Comparison of ENCODE assay signal across 9 cellular contexts in genomic region chr17:82283208-82283749, GRCh38. TPM values are rescaled to one million over a fixed set of nuclear protein-coding genes. Genes with fewer than 3 reads are reported as not detected.
A peak's percentile ranks its signal among the peaks of the same experiment; 100 is the strongest.
DNase-seq lines count a peak whose midpoint lies in the region; ATAC-seq and TF ChIP-seq lines count a peak whose summit lies in the region.
"Had no signal": no experiment of that assay in that cellular context is flagged by ENCODE, and none has a peak within 500 bp of the region (broad histone marks: within the 10 kb centered on the region; RNA-seq: fewer than 3 reads in every experiment).

No MANE protein-coding gene starts in this region.

- no peaks in the 10 kb centered on the region for H3K27me3 ChIP-seq in AG04450 (ENCODE audit: control insufficient read depth, insufficient read depth, low read length)
- H3K27me3 ChIP-seq in HCT116 (ENCODE audit: insufficient read depth, low read length), result no peaks in the 10 kb centered on the region
- no peaks in the 10 kb centered on the region for H3K27me3 ChIP-seq in transverse colon

- TF ChIP-seq POLR2A in HCT116 (IDR thresholded peaks at IDR 0.05; ENCODE audit: borderline replicate concordance, extremely low read depth, insufficient read depth, insufficient read length) (no peak), transverse colon (IDR thresholded peaks at IDR 0.05) (no peak)

- POLR2A ChIA-PET in AG04450 (lab: Yijun Ruan, JAX) (interaction anchor here (0.8 to 2.6 kb wide), 6 partner anchors 9 to 51 kb away, joined by 3 to 12 read pairs (median 5); partner anchors contain the start of gene CSNK1D), HCT116 (lab: Charles Lee) (interaction anchor here (0.8 to 4.8 kb wide), 7 partner anchors 9 to 77 kb away, joined by 3 to 35 read pairs (median 4); partner anchors contain the start of gene CSNK1D)

- TF ChIP-seq RAD21 in HCT116 (IDR thresholded peaks at IDR 0.05; ENCODE audit: low read depth), result no peak

- H3K9me3 ChIP-seq in AG04450 (ENCODE audit: control insufficient read depth, insufficient read depth, low read length), result peaks cover 3% of the 10 kb centered on the region; the same call in 1 of the 2 replicates
- H3K9me3 ChIP-seq in HCT116 (ENCODE audit: control insufficient read depth in 1 of 2, insufficient read depth in 1 of 2, low read depth in 1 of 2, low read length in 2 of 2), result no peaks in the 10 kb centered on the region
- H3K9me3 ChIP-seq in transverse colon, result no peaks in the 10 kb centered on the region

- H3K4me3 Mint-ChIP-seq in progenitor cell of endocrine pancreas (ENCODE audit: low read depth), result no peak overlapping the region

- ATAC-seq in HCT116, result peak; percentile 10; the same call in 1 of the 2 replicates
- no peak for ATAC-seq in GM18511 (IDR thresholded peaks at IDR 0.05; ENCODE audit: unreplicated experiment)

- H3K4me2 ChIP-seq in HCT116 (ENCODE audit: low read length), result peak overlapping the region; percentile 69

- H3K9ac ChIP-seq in HCT116 (ENCODE audit: low read length), result peak overlapping the region; percentile 45

- H3K4me1 ChIP-seq in HCT116 (ENCODE audit: control insufficient read depth in 1 of 2, insufficient read depth in 2 of 2, low read length in 2 of 2) (peaks cover 47 to 53% of the 10 kb centered on the region in 2 experiments), transverse colon (peaks cover 0 to 36% (median 24%) of the 10 kb centered on the region in 4 donors)

- TF ChIP-seq CTCF in AG04450 (IDR thresholded peaks at IDR 0.05; ENCODE audit: low read depth, low read length), result no peak
- no peak for TF ChIP-seq CTCF in HCT116 (IDR thresholded peaks at IDR 0.05 in 2 of 3, conservative IDR thresholded peaks at IDR 0.05 in 1 of 3; ENCODE audit: borderline replicate concordance in 1 of 3, insufficient read depth in 1 of 3, low read depth in 2 of 3, low read length in 2 of 3)
- no peak for TF ChIP-seq CTCF in fibroblast of villous mesenchyme (IDR thresholded peaks at IDR 0.05; ENCODE audit: insufficient read depth, low read depth, low read length)
- TF ChIP-seq CTCF in transverse colon (IDR thresholded peaks at IDR 0.05), result no peak
- TF ChIP-seq CTCF in progenitor cell of endocrine pancreas (IDR thresholded peaks at IDR 0.05; ENCODE audit: unreplicated experiment), result no peak

- no TSS peak for BruUV-seq in HCT116 (replicated peaks; lab: Mats Ljungman, UMichigan)

- DNase-seq in AG04450 (ENCODE audit: low read depth, low spot score) (peak; percentile 81), HCT116 (ENCODE audit: low read depth, low spot score) (no peak), T1000 (lab: John Stamatoyannopoulos, UW) (peak; percentile 91), fibroblast of villous mesenchyme (ENCODE audit: low read depth) (peak; percentile 85), transverse colon (no peak), anterior cingulate cortex (lab: John Stamatoyannopoulos, UW) (no peak), progenitor cell of endocrine pancreas (ENCODE audit: low spot score, unreplicated experiment) (no peak)

- no peaks in the 10 kb centered on the region for H3K9me3 Mint-ChIP-seq in progenitor cell of endocrine pancreas (ENCODE audit: low read depth)

- TF ChIP-seq EP300 in transverse colon (IDR thresholded peaks at IDR 0.05; ENCODE audit: low read depth), result no peak

- no peaks in the 10 kb centered on the region for H3K36me3 Mint-ChIP-seq in progenitor cell of endocrine pancreas (ENCODE audit: insufficient read depth)

- H3K27me3 Mint-ChIP-seq in progenitor cell of endocrine pancreas, result peaks cover 15% of the 10 kb centered on the region

- no peaks in the 10 kb centered on the region for H4K20me1 ChIP-seq in HCT116 (ENCODE audit: insufficient read depth)

- H3K9me2 ChIP-seq in HCT116 (ENCODE audit: insufficient read depth), result no peaks in the 10 kb centered on the region

- no peak overlapping the region for H2AFZ ChIP-seq in HCT116 (ENCODE audit: low read depth, low read length, poor library complexity, severe bottlenecking)

- RAD21 ChIA-PET in HCT116 (lab: Charles Lee; ENCODE audit: low non-redundant PET in 1 of 2, low total read pairs in 2 of 2, uncharacterized antibody in 2 of 2, unreplicated experiment in 2 of 2), result interaction anchor here in 1 of 2 experiments (0.6 kb wide), 1 partner anchor 10 kb away, joined by 7 read pairs; the partner anchor contains the start of gene CSNK1D

- H3K27ac ChIP-seq in AG04450 (ENCODE audit: low read depth, low read length) (peak overlapping the region; percentile 47), HCT116 (ENCODE audit: low read depth, low read length) (peak overlapping the region; percentile 59; the same call in 1 of the 2 replicates), transverse colon (peak overlapping the region in 1 of 4 donors; percentile 1)

- H3K27ac Mint-ChIP-seq in progenitor cell of endocrine pancreas, result no peak overlapping the region

- no peaks in the 10 kb centered on the region for H3K36me3 ChIP-seq in HCT116 (ENCODE audit: control insufficient read depth in 1 of 2, insufficient read depth in 2 of 2, low read length in 2 of 2)
- no peaks in the 10 kb centered on the region for H3K36me3 ChIP-seq in transverse colon

- no peak overlapping the region for H3K4me3 ChIP-seq in AG04450 (ENCODE audit: low read depth, low read length)
- H3K4me3 ChIP-seq in HCT116 (replicated peaks in 1 of 2; ENCODE audit: low read depth in 1 of 2, low read length in 2 of 2), result no peak overlapping the region; a peak in 1 of 4 replicates
- H3K4me3 ChIP-seq in fibroblast of villous mesenchyme (ENCODE audit: low read depth, low read length), result no peak overlapping the region
- H3K4me3 ChIP-seq in transverse colon, result no peak overlapping the region

- intact Hi-C loops in HCT116 (cut with micrococcal nuclease), result no loop called here
- intact Hi-C loops in transverse colon (cut with DNase I; ENCODE audit: low total_unique reads), result no loop called here

- in situ Hi-C loops in transverse colon (cut with MboI; ENCODE audit: low pct_ligation_motif_present in 1 of 4, low pct_unique_long_range_greater_than_20kb in 1 of 4, low sequenced_read_pairs in 3 of 4), result no loop called here

- peaks cover 9% of the 10 kb centered on the region for H3K4me1 Mint-ChIP-seq in progenitor cell of endocrine pancreas (ENCODE audit: low read depth)

- CTCF ChIA-PET in AG04450 (lab: Charles Lee) (interaction anchor here (1.5 kb wide), 1 partner anchor 17 kb away, joined by 4 read pairs; no protein-coding TSS in a partner anchor), HCT116 (lab: Charles Lee) (interaction anchor here (1.3 kb wide), 1 partner anchor 15 kb away, joined by 3 read pairs; no protein-coding TSS in a partner anchor)

- no peaks in the 10 kb centered on the region for H3K79me2 ChIP-seq in HCT116 (ENCODE audit: insufficient read depth, low read length)

- WGBS in transverse colon (ENCODE audit: low coverage in 1 of 2), 2 donors, result 38% methylated on average over 11 of the region's 13 CpGs; no CpG with 5 or more reads in 1 of the 2 donors

TF ChIP-seq in HCT116, 20 proteins besides CTCF, POLR2A, EP300 and RAD21:
- TF ChIP-seq TCF7L2 (IDR thresholded peaks at IDR 0.05; ENCODE audit: borderline replicate concordance, extremely low read depth, insufficient read depth, insufficient read length), result no peak
- no peak for TF ChIP-seq POLR2AphosphoS5 (IDR thresholded peaks at IDR 0.05; ENCODE audit: low read depth, low read length)
- no peak for TF ChIP-seq MAX (IDR thresholded peaks at IDR 0.05)
- no peak for TF ChIP-seq EZH2phosphoT487 (IDR thresholded peaks at IDR 0.05; ENCODE audit: borderline replicate concordance)
- TF ChIP-seq ATF3 (IDR thresholded peaks at IDR 0.05), result no peak
- no peak for TF ChIP-seq CBX3 (IDR thresholded peaks at IDR 0.05; ENCODE audit: low read depth)
- TF ChIP-seq ZNF274 (IDR thresholded peaks at IDR 0.05; ENCODE audit: low read depth, low read length), result no peak
- TF ChIP-seq CEBPB (IDR thresholded peaks at IDR 0.05; ENCODE audit: low read depth), result no peak
- TF ChIP-seq YY1 (IDR thresholded peaks at IDR 0.05; ENCODE audit: extremely low read depth, insufficient replicate concordance, low read depth, low read length), result no peak
- no peak for TF ChIP-seq ELF1 (IDR thresholded peaks at IDR 0.05; ENCODE audit: borderline replicate concordance, low read depth)
- no peak for TF ChIP-seq SRF (IDR thresholded peaks at IDR 0.05; ENCODE audit: low read depth)
- TF ChIP-seq SP1 (IDR thresholded peaks at IDR 0.05; ENCODE audit: low read depth), result no peak
- no peak for TF ChIP-seq JUND (IDR thresholded peaks at IDR 0.05)

RNA-seq across cellular contexts. Expression of gene CSNK1D, which starts 9.8 kb away (rescaled TPM):
- 74.4 and 89.9 TPM in 2 replicates for polyA plus RNA-seq in AG04450 (2011; rRNA removed)
- polyA minus RNA-seq in AG04450 (2011; rRNA and poly(A)+ RNA removed), result 101 and 105 TPM in 2 replicates
- total RNA-seq in HCT116 (2021; ENCODE audit: unreplicated experiment) (176 TPM), fibroblast of villous mesenchyme (49.3 and 57.0 TPM in 2 replicates), transverse colon (100 to 1,000 TPM in 2 of 4 donors, 10 to 100 TPM in 2; 86.0 to 230 (median 148) TPM), progenitor cell of endocrine pancreas (224 and 227 TPM in 2 replicates)
- polyA plus RNA-seq in HCT116 (2012), result 184 and 197 TPM in 2 replicates

RNA-seq across cellular contexts. Expression of gene CD7, which starts 34.1 kb away (rescaled TPM):
- polyA plus RNA-seq in AG04450 (2011; rRNA removed), result 0.11 TPM in 2 replicates
- not detected in 2 replicates for polyA minus RNA-seq in AG04450 (2011; rRNA and poly(A)+ RNA removed)
- total RNA-seq in HCT116 (2021; ENCODE audit: unreplicated experiment), result 0.61 TPM
- 0.08 and 0.39 TPM in 2 replicates for polyA plus RNA-seq in HCT116 (2012)
- not detected in 2 replicates for total RNA-seq in fibroblast of villous mesenchyme
- 1 to 10 TPM; 6.1 to 9.7 (median 7.4) TPM for total RNA-seq in transverse colon
- 0.31 and 0.46 TPM in 2 replicates for total RNA-seq in progenitor cell of endocrine pancreas
- total RNA-seq: endothelial cell of umbilical vein had no signal
- polyA plus RNA-seq: endothelial cell of umbilical vein had no signal

RNA-seq across cellular contexts. Expression of gene SECTM1, which starts 50.3 kb away (rescaled TPM):
- 8.0 and 12.5 TPM in 2 replicates for polyA plus RNA-seq in AG04450 (2011; rRNA removed)
- polyA minus RNA-seq in AG04450 (2011; rRNA and poly(A)+ RNA removed), result 2.8 and 6.9 TPM in 2 replicates
- total RNA-seq in HCT116 (2021; ENCODE audit: unreplicated experiment), result 6.8 TPM
- 6.8 and 8.8 TPM in 2 replicates for polyA plus RNA-seq in HCT116 (2012)
- 11.9 and 24.2 TPM in 2 replicates for total RNA-seq in fibroblast of villous mesenchyme
- total RNA-seq in transverse colon, result 100 to 1,000 TPM in 2 of 4 donors, 10 to 100 TPM in 1, 1 to 10 TPM in 1; 5.8 to 127 (median 107) TPM
- total RNA-seq in progenitor cell of endocrine pancreas, result not detected in 2 replicates

RNA-seq across cellular contexts. Expression of gene SLC16A3, which starts 54.4 kb away (rescaled TPM):
- polyA plus RNA-seq in AG04450 (2011; rRNA removed), result 61.7 and 80.3 TPM in 2 replicates
- polyA minus RNA-seq in AG04450 (2011; rRNA and poly(A)+ RNA removed), result 49.6 and 71.2 TPM in 2 replicates
- total RNA-seq in HCT116 (2021; ENCODE audit: unreplicated experiment) (445 TPM), fibroblast of villous mesenchyme (131 and 174 TPM in 2 replicates), transverse colon (100 to 1,000 TPM in 1 of 4 donors, 10 to 100 TPM in 3; 11.5 to 105 (median 48.9) TPM), progenitor cell of endocrine pancreas (5.4 and 5.9 TPM in 2 replicates)
- polyA plus RNA-seq in HCT116 (2012), result 422 and 492 TPM in 2 replicates

Comparison
In these comparisons a context has a peak if more than half of its experiments do, and no peak if none do; other contexts are left out.
1. DNase-seq: peak in AG04450 (single experiment), T1000 (single experiment) and fibroblast of villous mesenchyme (single experiment); none in HCT116 (single experiment), transverse colon (single experiment), anterior cingulate cortex (0 of 58) and progenitor cell of endocrine pancreas (single experiment).